ENCODE assay signal across 13 cellular contexts in genomic region chr7:133530682-133531081, GRCh38.
DNase-seq lines count a peak whose midpoint lies in the region; ATAC-seq, FAIRE-seq and TF ChIP-seq lines count a peak whose summit lies in the region.
"Had no signal": no experiment of that assay in that cellular context is flagged by ENCODE, and none has a peak within 500 bp of the region (broad histone marks: within the 10 kb centered on the region; RNA-seq: fewer than 3 reads in every experiment).

No MANE protein-coding gene starts in this region.

- no peak overlapping the region for H3K4me3 ChIP-seq in left ventricle myocardium inferior
- no peak overlapping the region for H3K4me3 ChIP-seq in fibroblast of the aortic adventitia (ENCODE audit: low read depth, low read length)
- H3K4me3 ChIP-seq in effector memory CD4-positive, alpha-beta T cell (ENCODE audit: insufficient read depth, low read depth, low read length, poor library complexity, severe bottlenecking) = no peak overlapping the region
- H3K4me3 ChIP-seq in tibial artery = no peak overlapping the region
- H3K4me3 ChIP-seq: pancreas had no signal

- H3K4me1 ChIP-seq in left ventricle myocardium inferior (peaks cover 36% of the 10 kb centered on the region), tibial artery (peaks cover 0 to 7% (median 0%) of the 10 kb centered on the region in 4 donors)
- no peaks in the 10 kb centered on the region for H3K4me1 ChIP-seq in effector memory CD4-positive, alpha-beta T cell (ENCODE audit: control insufficient read depth, insufficient read depth, low read length, poor library complexity, severe bottlenecking)
- H3K4me1 ChIP-seq: pancreas had no signal

- ATAC-seq in Right ventricle myocardium superior (ENCODE audit: poor library complexity) (peak; percentile 67), HG02885 (IDR thresholded peaks at IDR 0.05; ENCODE audit: poor library complexity, unreplicated experiment) (no peak)

- TF ChIP-seq CTCF in left ventricle myocardium inferior (IDR thresholded peaks at IDR 0.05; ENCODE audit: borderline replicate concordance) (no peak), fibroblast of the aortic adventitia (IDR thresholded peaks at IDR 0.05; ENCODE audit: insufficient read depth, low read length) (no peak), tibial artery (IDR thresholded peaks at IDR 0.05) (no peak)

- DNase-seq in Right ventricle myocardium superior (no peak), left ventricle myocardium inferior (no peak), RCC 7860 (ENCODE audit: low spot score) (peak; percentile 23), fibroblast of the aortic adventitia (ENCODE audit: low read depth) (peak; percentile 91), tibial artery (no peak)
- no peak for DNase-seq in stimulated activated naive CD4-positive, alpha-beta T cell (lab: John Stamatoyannopoulos, UW)
- no peak for DNase-seq in effector memory CD4-positive, alpha-beta T cell
- DNase-seq: NCI-H1105 treated with DMSO at 0.1 percent for 48 hours, NCI-H526, pancreas, T-helper 9 cell had no signal

- no peak for FAIRE-seq in RCC 7860 (lab: Jason Lieb, UNC)
- FAIRE-seq: endometrium, pancreas had no signal

- no peak overlapping the region for H3K27ac ChIP-seq in left ventricle myocardium inferior (replicated peaks)
- no peak overlapping the region for H3K27ac ChIP-seq in effector memory CD4-positive, alpha-beta T cell (ENCODE audit: insufficient read depth, low read length, poor library complexity, severe bottlenecking)
- no peak overlapping the region for H3K27ac ChIP-seq in tibial artery
- H3K27ac ChIP-seq: pancreas had no signal

- intact Hi-C loops in Right ventricle myocardium superior (cut with DNase I) (no loop called here), left ventricle myocardium inferior (cut with micrococcal nuclease) (no loop called here), tibial artery (cut with DNase I; ENCODE audit: low total_unique reads) (no loop called here)

- no peaks in the 10 kb centered on the region for H3K27me3 ChIP-seq in left ventricle myocardium inferior (ENCODE audit: low read depth)
- H3K27me3 ChIP-seq in effector memory CD4-positive, alpha-beta T cell (replicated peaks; ENCODE audit: control insufficient read depth, insufficient read depth, low read length, poor library complexity, severe bottlenecking) = no peaks in the 10 kb centered on the region
- no peaks in the 10 kb centered on the region for H3K27me3 ChIP-seq in tibial artery
- H3K27me3 ChIP-seq: pancreas had no signal

- no peaks in the 10 kb centered on the region for H3K36me3 ChIP-seq in left ventricle myocardium inferior
- H3K36me3 ChIP-seq in effector memory CD4-positive, alpha-beta T cell (ENCODE audit: control insufficient read depth, insufficient read depth, low read length) = no peaks in the 10 kb centered on the region
- H3K36me3 ChIP-seq in tibial artery = no peaks in the 10 kb centered on the region
- H3K36me3 ChIP-seq: pancreas had no signal

- no peaks in the 10 kb centered on the region for H3K9me3 ChIP-seq in left ventricle myocardium inferior (replicated peaks)
- H3K9me3 ChIP-seq in effector memory CD4-positive, alpha-beta T cell (ENCODE audit: control insufficient read depth, low read length) = no peaks in the 10 kb centered on the region
- H3K9me3 ChIP-seq in tibial artery = no peaks in the 10 kb centered on the region
- H3K9me3 ChIP-seq: pancreas had no signal

Comparison
In these comparisons a context has a peak if more than half of its experiments do, and no peak if none do; other contexts are left out.
1. DNase-seq: peak in RCC 7860 (single experiment) and fibroblast of the aortic adventitia (single experiment); none in Right ventricle myocardium superior (single experiment), left ventricle myocardium inferior (single experiment), stimulated activated naive CD4-positive, alpha-beta T cell (0 of 6), effector memory CD4-positive, alpha-beta T cell (0 of 3) and tibial artery (0 of 2).